In genomic region chr19:44623626-44624025, GRCh38 we compare ENCODE assay signal across 21 cellular contexts. TPM values are rescaled to one million over a fixed set of nuclear protein-coding genes. Genes with fewer than 3 reads are reported as not detected.
"Had no signal": no experiment of that assay in that cellular context is flagged by ENCODE, and none has a peak within 500 bp of the region (broad histone marks: within the 10 kb centered on the region; RNA-seq: fewer than 3 reads in every experiment).

No MANE protein-coding gene starts in this region.

- H3K27ac Mint-ChIP-seq: natural killer cell treated with Interleukin-12 subunit alpha and Interleukin-12 subunit beta and Interleukin-15 and Interleukin-18, amount 100 ng/mL, for 72 hours had no signal

- H3K27ac ChIP-seq: colonic mucosa, gastrocnemius medialis, heart right ventricle, neural progenitor cell, skin epidermis, stomach, thoracic aorta, transverse colon had no signal

- H3K4me1 Mint-ChIP-seq: neural progenitor cell had no signal

- H2AFZ ChIP-seq: neural progenitor cell had no signal

- H3K4me1 ChIP-seq: colonic mucosa, gastrocnemius medialis, neural progenitor cell, stomach had no signal

- H3K9me3 ChIP-seq: colonic mucosa, gastrocnemius medialis, heart right ventricle, mucosa of descending colon, stomach, thoracic aorta, transverse colon had no signal

- H3K36me3 ChIP-seq: colonic mucosa, gastrocnemius medialis, heart right ventricle, neural progenitor cell, stomach, thoracic aorta, transverse colon had no signal

- H3K4me3 Mint-ChIP-seq: natural killer cell treated with Interleukin-12 subunit alpha and Interleukin-12 subunit beta and Interleukin-15 and Interleukin-18, amount 100 ng/mL, for 72 hours; neural progenitor cell had no signal

- H3K4me2 ChIP-seq: neural progenitor cell had no signal

- H3K36me3 Mint-ChIP-seq: natural killer cell treated with Interleukin-12 subunit alpha and Interleukin-12 subunit beta and Interleukin-15 and Interleukin-18, amount 100 ng/mL, for 72 hours; neural progenitor cell had no signal

- H3K4me3 ChIP-seq: colonic mucosa, gastrocnemius medialis, heart right ventricle, mucosa of descending colon, neural progenitor cell, skin epidermis, stomach, thoracic aorta, transverse colon had no signal

- ATAC-seq: esophagus mucosa; gastrocnemius medialis; natural killer cell treated with Interleukin-12 subunit alpha and Interleukin-12 subunit beta and Interleukin-15 and Interleukin-18, amount 100 ng/mL, for 72 hours had no signal

- H3K9me3 Mint-ChIP-seq: natural killer cell treated with Interleukin-12 subunit alpha and Interleukin-12 subunit beta and Interleukin-15 and Interleukin-18, amount 100 ng/mL, for 72 hours; neural progenitor cell had no signal

- H3K27me3 ChIP-seq: colonic mucosa, gastrocnemius medialis, heart right ventricle, neural progenitor cell, stomach, transverse colon had no signal

- DNase-seq: cerebellar nuclear complex; colonic mucosa; effector CD8-positive, alpha-beta T cell; heart right ventricle; hypothalamus; kidney glomerular epithelial cell; mammary epithelial cell; mucosa of descending colon; stimulated activated naive CD4-positive, alpha-beta T cell; stomach; substantia nigra; transverse colon had no signal

- H3K9ac ChIP-seq: neural progenitor cell had no signal

RNA-seq across cellular contexts. Expression of gene IGSF23, which starts 10.3 kb away (rescaled TPM):
- total RNA-seq: colonic mucosa; esophagus mucosa; gastrocnemius medialis; heart right ventricle; mammary epithelial cell; mucosa of descending colon; natural killer cell treated with Interleukin-12 subunit alpha and Interleukin-12 subunit beta and Interleukin-15 and Interleukin-18, amount 100 ng/mL, for 72 hours; omental fat pad; sciatic nerve; thoracic aorta; transverse colon; ureter had no signal
- polyA plus RNA-seq: mammary epithelial cell, stomach had no signal
